Comparison of ENCODE assay signal across 10 cellular contexts in the genomic region with DNA sequence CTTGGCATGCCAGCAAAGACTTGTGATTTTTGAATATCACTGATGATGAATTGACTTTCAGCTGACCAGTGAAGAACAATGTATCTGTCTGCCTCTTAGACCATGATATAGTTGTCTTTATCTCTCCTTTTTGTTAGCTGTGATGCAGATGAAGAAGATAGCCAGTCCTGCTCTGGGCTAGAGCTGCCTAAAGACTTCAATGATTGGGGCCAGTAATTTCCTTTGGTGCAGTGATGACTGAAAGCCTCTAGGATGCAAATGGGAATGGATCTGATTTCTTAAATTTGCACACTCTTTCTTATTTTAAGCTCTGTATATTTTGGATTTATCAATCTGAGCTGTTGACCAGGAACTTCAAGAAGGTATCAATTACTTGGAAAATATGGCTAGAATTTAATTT. TPM values are rescaled to one million over a fixed set of nuclear protein-coding genes. Genes with fewer than 3 reads are reported as not detected.
"Had no signal": no experiment of that assay in that cellular context is flagged by ENCODE, and none has a peak within 500 bp of the region (broad histone marks: within the 10 kb centered on the region; RNA-seq: fewer than 3 reads in every experiment).

A gene with protein sequence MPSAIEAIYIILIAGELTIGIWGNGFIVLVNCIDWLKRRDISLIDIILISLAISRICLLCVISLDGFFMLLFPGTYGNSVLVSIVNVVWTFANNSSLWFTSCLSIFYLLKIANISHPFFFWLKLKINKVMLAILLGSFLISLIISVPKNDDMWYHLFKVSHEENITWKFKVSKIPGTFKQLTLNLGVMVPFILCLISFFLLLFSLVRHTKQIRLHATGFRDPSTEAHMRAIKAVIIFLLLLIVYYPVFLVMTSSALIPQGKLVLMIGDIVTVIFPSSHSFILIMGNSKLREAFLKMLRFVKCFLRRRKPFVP (minus strand): TSS at position 101 of the 400 bp plus-strand sequence. CDS start 93 bp downstream, at position 8.

- H3K9ac ChIP-seq: GM23248 had no signal

- H3K4me3 ChIP-seq: GM23248, GM23338, HAP-1 had no signal

- H3K36me3 ChIP-seq: HAP-1 had no signal

- H3K4me1 ChIP-seq: HAP-1 had no signal

- H3K4me3 Mint-ChIP-seq: GM23338, H9, HFFc6 had no signal

- H3K27ac Mint-ChIP-seq: GM23338, H9, HFFc6 had no signal

- H3K9me3 Mint-ChIP-seq: GM23338, H9, HFFc6 had no signal

- DNase-seq: GM23248, GOT3, H7, H9, HCEC 1CT, HFFc6 had no signal

- H3K27ac ChIP-seq: GM23248 had no signal

- H3K9me3 ChIP-seq: HAP-1 had no signal

RNA-seq across cellular contexts. Expression of the gene that starts here (rescaled TPM):
- total RNA-seq: GM23248, GM23338, H1, H4, H7, H9, HFFc6 had no signal
- polyA plus RNA-seq: GM23248, GM23338, H1 had no signal
